In genomic region chr10:130957978-130958377, GRCh38 we compare ENCODE assay signal across 6 cellular contexts.
"Had no signal": no experiment of that assay in that cellular context is flagged by ENCODE, and none has a peak within 500 bp of the region (broad histone marks: within the 10 kb centered on the region; RNA-seq: fewer than 3 reads in every experiment).

No MANE protein-coding gene starts in this region.

- H3K4me3 ChIP-seq: GM23338 had no signal

- ATAC-seq: GM23338, HepG2 had no signal

- H3K4me1 Mint-ChIP-seq: GM23338, IgD-negative memory B cell had no signal

- H3K4me3 Mint-ChIP-seq: GM23338, H9, IgD-negative memory B cell had no signal

- H3K27ac ChIP-seq: HL-60 had no signal

- H3K27ac Mint-ChIP-seq: GM23338, H9 had no signal

- DNase-seq: H9, HCEC 1CT had no signal

- H3K9me3 Mint-ChIP-seq: IgD-negative memory B cell had no signal
